In the genomic region with DNA sequence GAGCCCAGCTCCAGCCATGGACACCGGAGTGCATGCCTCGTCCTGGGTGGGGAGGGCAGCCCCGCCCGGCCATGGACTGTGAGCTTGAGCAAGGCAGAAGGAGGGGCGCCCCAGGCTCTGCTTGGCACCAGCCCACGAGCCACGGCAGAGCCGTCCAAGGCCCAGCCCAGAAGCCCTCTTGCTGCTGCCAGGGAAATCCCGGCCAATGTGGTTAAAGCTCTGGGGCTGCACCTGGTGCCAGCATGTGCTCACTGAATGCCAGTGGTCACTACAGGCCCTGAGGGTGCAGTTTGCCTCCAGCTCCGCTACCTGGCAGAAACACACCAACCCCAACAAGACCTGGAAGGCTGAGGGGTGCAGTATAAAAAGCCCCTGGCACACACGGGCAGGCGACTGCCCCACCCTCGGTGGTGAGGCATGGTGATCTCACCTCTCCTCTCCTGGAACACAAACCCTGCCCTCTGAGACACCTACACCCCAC, we compare ENCODE assay signal across 8 cellular contexts. TPM values are rescaled to one million over a fixed set of nuclear protein-coding genes. Genes with fewer than 3 reads are reported as not detected.
DNase-seq lines count a peak whose midpoint lies in the region; ATAC-seq and TF ChIP-seq lines count a peak whose summit lies in the region.

No MANE protein-coding gene starts in this region.

- H3K9ac ChIP-seq in trophoblast cell (ENCODE audit: low read length): no peak overlapping the region

- H4K8ac ChIP-seq in trophoblast cell (ENCODE audit: low read depth, low read length): no peak overlapping the region

- no peak overlapping the region for H3K27ac ChIP-seq in trophoblast cell (ENCODE audit: low read depth, low read length)

- no peak overlapping the region for H2BK5ac ChIP-seq in trophoblast cell (ENCODE audit: low read depth, low read length, poor library complexity)

- H3K27me3 Mint-ChIP-seq in T-cell: no peaks in the 10 kb centered on the region

- H3K79me2 ChIP-seq in trophoblast cell (ENCODE audit: control insufficient read depth, insufficient read depth, low read length, poor library complexity): peaks cover 13% of the 10 kb centered on the region

- no peak overlapping the region for H4K12ac ChIP-seq in trophoblast cell (ENCODE audit: low read depth, low read length)

- no peak overlapping the region for H4K91ac ChIP-seq in trophoblast cell (ENCODE audit: low read depth, low read length)

- H2BK12ac ChIP-seq in trophoblast cell (ENCODE audit: low read length): no peak overlapping the region

- H3K27ac Mint-ChIP-seq in T-cell: no peak overlapping the region

- H2AK5ac ChIP-seq in trophoblast cell (ENCODE audit: low read length): no peak overlapping the region

- ATAC-seq in T-cell (replicated peaks in 1 of 4) (no peak), HG02852 (IDR thresholded peaks at IDR 0.05; ENCODE audit: unreplicated experiment) (no peak), GM21360 (IDR thresholded peaks at IDR 0.05; ENCODE audit: unreplicated experiment) (no peak)

- peaks cover 2% of the 10 kb centered on the region for H3K9me3 ChIP-seq in trophoblast cell (ENCODE audit: insufficient read depth, low read depth, low read length)

- H3K23ac ChIP-seq in trophoblast cell (ENCODE audit: low read length): no peak overlapping the region

- CTCF ChIA-PET in T-cell (lab: Charles Lee) (no interaction called here), HEK293T (lab: Yijun Ruan, JAX) (no interaction called here)

- no peak overlapping the region for H3K14ac ChIP-seq in trophoblast cell (ENCODE audit: low read length)

- H3K18ac ChIP-seq in trophoblast cell (ENCODE audit: low read length): peak overlapping the region; percentile 15

- H3K4me2 ChIP-seq in trophoblast cell (ENCODE audit: low read length): no peak overlapping the region

- H3K9me3 Mint-ChIP-seq in T-cell: no peaks in the 10 kb centered on the region

- DNase-seq in C1 segment of cervical spinal cord (lab: John Stamatoyannopoulos, UW): peak in 12 of 14 donors; percentile 13 to 90 (median 61)
- peak; percentile 79 for DNase-seq in RPMI7951 (ENCODE audit: low read depth)
- peak; percentile 84 for DNase-seq in fibroblast of the conjunctiva (ENCODE audit: low read depth)
- DNase-seq in trophoblast cell: peak; percentile 79 to 83
- DNase-seq in T-cell: no peak
- no peak for DNase-seq in HEK293T (ENCODE audit: extremely low spot score)

- POLR2A ChIA-PET in T-cell (lab: Charles Lee) (interaction anchor here in 1 of 2 donors (0.7 kb wide), 1 partner anchor 15 kb away, joined by 5 read pairs; no protein-coding TSS in a partner anchor), HEK293T (lab: Yijun Ruan, JAX) (no interaction called here)

- peaks cover 19 to 39% (median 37%) of the 10 kb centered on the region in 3 donors for H3K4me1 Mint-ChIP-seq in T-cell

- no peak overlapping the region for H2AFZ ChIP-seq in trophoblast cell (ENCODE audit: insufficient read depth, low read length, poor library complexity)

- H3K4me3 Mint-ChIP-seq in T-cell: no peak overlapping the region

- WGBS in trophoblast cell (ENCODE audit: extremely low coverage, insufficient coverage, insufficient read length): no CpG with 5 or more reads among the region's 13 CpGs

- no peaks in the 10 kb centered on the region for H3K79me1 ChIP-seq in trophoblast cell (ENCODE audit: low read length)

- no peak overlapping the region for H2BK120ac ChIP-seq in trophoblast cell (ENCODE audit: insufficient read depth, low read length, poor library complexity)

- H3K27me3 ChIP-seq in trophoblast cell (ENCODE audit: insufficient read depth, low read length): no peaks in the 10 kb centered on the region

- H3K4me1 ChIP-seq in trophoblast cell (ENCODE audit: control insufficient read depth in 1 of 2, insufficient read depth in 2 of 2, low read length in 2 of 2): peaks cover 29 to 31% of the 10 kb centered on the region in 2 experiments

- peak overlapping the region; percentile 26 for H3K4ac ChIP-seq in trophoblast cell (ENCODE audit: low read depth, low read length)

- no peak overlapping the region for H3K4me3 ChIP-seq in trophoblast cell (ENCODE audit: low read depth, low read length)

- peaks cover 7% of the 10 kb centered on the region for H3K36me3 Mint-ChIP-seq in T-cell

- H3K36me3 ChIP-seq in trophoblast cell (ENCODE audit: control insufficient read depth in 1 of 2, insufficient read depth in 2 of 2, low read length in 2 of 2): peaks cover 19 to 25% of the 10 kb centered on the region in 2 experiments

TF ChIP-seq in HEK293T, 16 proteins besides CTCF, POLR2A, EP300 and RAD21:
- TF ChIP-seq CTBP1 (IDR thresholded peaks at IDR 0.05; ENCODE audit: borderline replicate concordance) (no peak), ARNT (IDR thresholded peaks at IDR 0.05) (no peak), ZNF384 (IDR thresholded peaks at IDR 0.05) (no peak)
- TF ChIP-seq, protein P1, sequence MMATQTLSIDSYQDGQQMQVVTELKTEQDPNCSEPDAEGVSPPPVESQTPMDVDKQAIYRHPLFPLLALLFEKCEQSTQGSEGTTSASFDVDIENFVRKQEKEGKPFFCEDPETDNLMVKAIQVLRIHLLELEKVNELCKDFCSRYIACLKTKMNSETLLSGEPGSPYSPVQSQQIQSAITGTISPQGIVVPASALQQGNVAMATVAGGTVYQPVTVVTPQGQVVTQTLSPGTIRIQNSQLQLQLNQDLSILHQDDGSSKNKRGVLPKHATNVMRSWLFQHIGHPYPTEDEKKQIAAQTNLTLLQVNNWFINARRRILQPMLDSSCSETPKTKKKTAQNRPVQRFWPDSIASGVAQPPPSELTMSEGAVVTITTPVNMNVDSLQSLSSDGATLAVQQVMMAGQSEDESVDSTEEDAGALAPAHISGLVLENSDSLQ (IDR thresholded peaks at IDR 0.05): no peak

RNA-seq across cellular contexts. Expression of a gene that starts 11.8 kb away (rescaled TPM):
- total RNA-seq in RPMI7951 (2014; rRNA removed; shearing (Covaris generic)): 1.6 and 2.2 TPM in 2 replicates
- 16.3 and 17.4 TPM in 2 replicates for polyA plus RNA-seq in trophoblast cell (2013)
- total RNA-seq in T-cell: 10 to 100 TPM; 33.7 to 63.7 (median 58.2) TPM

RNA-seq across cellular contexts. Expression of a gene that starts 30.7 kb away (rescaled TPM):
- total RNA-seq in RPMI7951 (2014; rRNA removed; shearing (Covaris generic)): 16.4 and 16.7 TPM in 2 replicates
- polyA plus RNA-seq in trophoblast cell (2013): 7.4 and 8.4 TPM in 2 replicates
- total RNA-seq in T-cell: 10 to 100 TPM in 4 of 5 donors, 1 to 10 TPM in 1; 8.4 to 18.0 (median 16.5) TPM

Comparison
In these comparisons a context has a peak if more than half of its experiments do, and no peak if none do; other contexts are left out.
1. DNase-seq: peak in C1 segment of cervical spinal cord (12 of 14), RPMI7951 (single experiment), fibroblast of the conjunctiva (single experiment) and trophoblast cell (2 of 2); none in T-cell (0 of 34) and HEK293T (single experiment).
2. RNA of a gene that starts 11.8 kb away (total RNA-seq): 33.7 to 63.7 TPM in T-cell; 1.6 to 2.2 TPM in RPMI7951; every median in the first group is over 10 times any median in the second.